Comparison of ENCODE assay signal across 19 cellular contexts in genomic region chr2:38164881-38165280, GRCh38.
A peak's percentile ranks its signal among the peaks of the same experiment; 100 is the strongest.
DNase-seq lines count a peak whose midpoint lies in the region; ATAC-seq and TF ChIP-seq lines count a peak whose summit lies in the region.
"Had no signal": no experiment of that assay in that cellular context is flagged by ENCODE, and none has a peak within 500 bp of the region (broad histone marks: within the 10 kb centered on the region; RNA-seq: fewer than 3 reads in every experiment).

No MANE protein-coding gene starts in this region.

- no peak overlapping the region for H3K27ac ChIP-seq in CD8-positive, alpha-beta T cell (ENCODE audit: low read depth, low read length)
- H3K27ac ChIP-seq: epithelial cell of prostate, Peyer's patch had no signal

- H3K27me3 Mint-ChIP-seq in CD8-positive, alpha-beta T cell (ENCODE audit: low read depth): peaks cover 16% of the 10 kb centered on the region

- ATAC-seq in GM18502 (IDR thresholded peaks at IDR 0.05; ENCODE audit: poor library complexity, unreplicated experiment) (peak; percentile 68), HG03175 (IDR thresholded peaks at IDR 0.05; ENCODE audit: unreplicated experiment) (peak; percentile 80), GM19455 (IDR thresholded peaks at IDR 0.05; ENCODE audit: unreplicated experiment) (no peak)
- ATAC-seq in CD8-positive, alpha-beta T cell: no peak
- ATAC-seq: activated CD8-positive, alpha-beta T cell treated with anti-CD3 and anti-CD28 coated beads, Interleukin-2, amount 10 ng/mL, durations not matched to agents 7 days and 5 days; K562; stimulated activated naive CD8-positive, alpha-beta T cell treated with anti-CD3 and anti-CD28 coated beads, Interleukin-15, Interleukin-2, amounts not matched to agents 100 U/mL and 50 U/mL, for 24 hours had no signal

- H3K4me1 ChIP-seq in CD8-positive, alpha-beta T cell (ENCODE audit: insufficient read depth, low read length): no peaks in the 10 kb centered on the region
- H3K4me1 ChIP-seq: Peyer's patch had no signal

- CTCF ChIA-PET in CD8-positive, alpha-beta T cell (lab: Charles Lee): no interaction called here

- POLR2A ChIA-PET in CD8-positive, alpha-beta T cell (lab: Charles Lee): no interaction called here

- TF ChIP-seq CTCF in GM20000 (IDR thresholded peaks at IDR 0.05; ENCODE audit: extremely low read depth, missing control alignments): no peak
- TF ChIP-seq CTCF in CD8-positive, alpha-beta T cell (IDR thresholded peaks at IDR 0.05): no peak

- H3K36me3 ChIP-seq in CD8-positive, alpha-beta T cell (ENCODE audit: insufficient read depth, low read length): no peaks in the 10 kb centered on the region
- H3K36me3 ChIP-seq: Peyer's patch had no signal

- H3K4me3 Mint-ChIP-seq in CD8-positive, alpha-beta T cell: no peak overlapping the region
- H3K4me3 Mint-ChIP-seq: activated CD8-positive, alpha-beta T cell treated with anti-CD3 and anti-CD28 coated beads, Interleukin-2, amount 10 ng/mL, durations not matched to agents 7 days and 5 days; central memory CD8-positive, alpha-beta T cell had no signal

- DNase-seq in GM20000 (ENCODE audit: low spot score): peak; percentile 24
- peak; percentile 92 for DNase-seq in glomerular visceral epithelial cell (ENCODE audit: extremely low spot score)
- DNase-seq in hypothalamus (lab: John Stamatoyannopoulos, UW): no peak
- no peak for DNase-seq in CD8-positive, alpha-beta T cell
- no peak for DNase-seq in C1 segment of cervical spinal cord (lab: John Stamatoyannopoulos, UW)
- DNase-seq: activated CD8-positive, alpha-beta T cell treated with anti-CD3 and anti-CD28 coated beads, Interleukin-2, amount 10 ng/mL, durations not matched to agents 7 days and 5 days; activated naive CD4-positive, alpha-beta T cell treated with anti-CD3 and anti-CD28 coated beads, Interleukin-2, amount 50 U/mL, for 16 hours; DMS79 treated with DMSO at 0.1 percent for 48 hours; mesendoderm; Peyer's patch; posterior cingulate gyrus; stimulated activated CD4-positive, alpha-beta T cell treated with anti-CD3 and anti-CD28 coated beads, Interleukin-1b, Interleukin-23, amount 100 ng/mL, for 48 hours; stimulated activated naive CD8-positive, alpha-beta T cell treated with anti-CD3 and anti-CD28 coated beads, Interleukin-15, Interleukin-2, amounts not matched to agents 100 U/mL and 50 U/mL, for 24 hours had no signal

- no peaks in the 10 kb centered on the region for H3K9me3 ChIP-seq in CD8-positive, alpha-beta T cell (ENCODE audit: low read length)
- H3K9me3 ChIP-seq: Peyer's patch had no signal

- no peaks in the 10 kb centered on the region for H3K36me3 Mint-ChIP-seq in CD8-positive, alpha-beta T cell

- no peaks in the 10 kb centered on the region for H3K4me1 Mint-ChIP-seq in CD8-positive, alpha-beta T cell (ENCODE audit: low read depth)
- H3K4me1 Mint-ChIP-seq: central memory CD8-positive, alpha-beta T cell had no signal

- no peak overlapping the region for H3K4me3 ChIP-seq in CD8-positive, alpha-beta T cell (ENCODE audit: low read depth, low read length)
- H3K4me3 ChIP-seq: K562, Peyer's patch had no signal

- no peak overlapping the region for H3K27ac Mint-ChIP-seq in CD8-positive, alpha-beta T cell
- H3K27ac Mint-ChIP-seq: activated CD8-positive, alpha-beta T cell treated with anti-CD3 and anti-CD28 coated beads, Interleukin-2, amount 10 ng/mL, durations not matched to agents 7 days and 5 days had no signal

- H3K27me3 ChIP-seq in CD8-positive, alpha-beta T cell (ENCODE audit: insufficient read depth, low read length): no peaks in the 10 kb centered on the region
- H3K27me3 ChIP-seq: Peyer's patch had no signal

- intact Hi-C loops in CD8-positive, alpha-beta T cell (cut with DNase I, micrococcal nuclease): no loop called here

- no peaks in the 10 kb centered on the region for H3K9me3 Mint-ChIP-seq in CD8-positive, alpha-beta T cell
- H3K9me3 Mint-ChIP-seq: central memory CD8-positive, alpha-beta T cell had no signal

Comparison
In these comparisons a context has a peak if more than half of its experiments do, and no peak if none do; other contexts are left out.
1. ATAC-seq: peak in GM18502 (single experiment) and HG03175 (single experiment); none in GM19455 (single experiment) and CD8-positive, alpha-beta T cell (single experiment).
2. DNase-seq: peak in GM20000 (single experiment) and glomerular visceral epithelial cell (single experiment); none in hypothalamus (0 of 51), CD8-positive, alpha-beta T cell (0 of 7) and C1 segment of cervical spinal cord (0 of 14).